ENCODE assay signal across 1 cellular context in the genomic region with DNA sequence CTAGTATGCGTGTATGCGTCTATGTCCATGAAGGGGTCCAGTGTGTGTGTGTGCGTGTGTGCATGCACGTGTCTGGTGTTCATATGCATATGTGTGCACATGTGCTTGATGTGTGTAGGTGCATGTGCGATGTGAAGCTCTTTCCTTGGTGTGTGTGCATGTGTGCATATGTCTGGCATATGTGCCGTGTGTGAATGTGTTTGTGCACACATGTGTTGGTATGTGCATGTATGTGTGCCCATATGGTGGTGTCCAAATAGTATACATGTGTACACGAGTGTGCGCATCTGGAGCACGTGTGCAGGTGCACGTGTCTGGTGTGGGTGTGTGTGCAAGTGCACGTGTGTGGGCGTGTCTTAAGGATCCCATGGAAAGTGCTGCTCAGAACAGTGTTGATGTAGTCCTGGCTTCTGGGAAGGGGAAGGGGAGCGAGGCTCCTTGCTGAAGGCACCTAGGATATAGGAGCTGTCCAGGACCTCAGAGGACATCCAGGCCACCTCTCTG.
TF ChIP-seq lines count a peak whose summit lies in the region.

No MANE protein-coding gene starts in this region.

TF ChIP-seq in HepG2, 621 proteins besides CTCF, POLR2A, EP300 and RAD21:
- TF ChIP-seq BHLHE40 (IDR thresholded peaks at IDR 0.05; ENCODE audit: low read length), result 0 out of 2 replicates have a peak, but pooled peaks have one; percentile 43
- no peak for TF ChIP-seq KLF6 (CRISPR knock-in tag; IDR thresholded peaks at IDR 0.05)
- TF ChIP-seq ZNF446 (CRISPR knock-in tag; IDR thresholded peaks at IDR 0.05), result no peak
- TF ChIP-seq, protein P1, sequence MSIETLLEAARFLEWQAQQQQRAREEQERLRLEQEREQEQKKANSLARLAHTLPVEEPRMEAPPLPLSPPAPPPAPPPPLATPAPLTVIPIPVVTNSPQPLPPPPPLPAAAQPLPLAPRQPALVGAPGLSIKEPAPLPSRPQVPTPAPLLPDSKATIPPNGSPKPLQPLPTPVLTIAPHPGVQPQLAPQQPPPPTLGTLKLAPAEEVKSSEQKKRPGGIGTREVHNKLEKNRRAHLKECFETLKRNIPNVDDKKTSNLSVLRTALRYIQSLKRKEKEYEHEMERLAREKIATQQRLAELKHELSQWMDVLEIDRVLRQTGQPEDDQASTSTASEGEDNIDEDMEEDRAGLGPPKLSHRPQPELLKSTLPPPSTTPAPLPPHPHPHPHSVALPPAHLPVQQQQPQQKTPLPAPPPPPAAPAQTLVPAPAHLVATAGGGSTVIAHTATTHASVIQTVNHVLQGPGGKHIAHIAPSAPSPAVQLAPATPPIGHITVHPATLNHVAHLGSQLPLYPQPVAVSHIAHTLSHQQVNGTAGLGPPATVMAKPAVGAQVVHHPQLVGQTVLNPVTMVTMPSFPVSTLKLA (IDR thresholded peaks at IDR 0.05), result peak; percentile 100
- no peak for TF ChIP-seq ETV6 (CRISPR knock-in tag; conservative IDR thresholded peaks at IDR 0.05)
- TF ChIP-seq ZNF44 (CRISPR knock-in tag; IDR thresholded peaks at IDR 0.05), result no peak
- no peak for TF ChIP-seq ZNF331 (CRISPR knock-in tag; IDR thresholded peaks at IDR 0.05)
